In the genomic region with DNA sequence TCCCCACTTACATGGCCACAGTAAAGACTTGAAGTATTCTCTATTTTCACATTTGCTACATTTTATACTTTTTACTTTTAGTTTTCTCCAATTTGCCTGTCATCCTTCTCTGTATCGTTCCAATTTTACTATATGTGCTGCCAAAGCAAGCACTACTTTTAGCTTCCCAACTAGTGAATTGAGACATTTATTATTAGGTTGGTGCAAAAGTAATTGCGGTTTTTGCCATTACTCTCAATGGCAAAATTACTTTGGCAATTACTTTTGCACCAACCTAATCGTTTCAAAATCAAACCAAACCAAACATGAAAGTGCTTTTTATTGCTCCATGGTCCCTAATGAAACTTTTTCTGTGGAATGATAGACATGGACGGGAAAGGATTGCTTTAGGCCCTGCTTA, we compare ENCODE assay signal across 25 cellular contexts.
"Had no signal": no experiment of that assay in that cellular context is flagged by ENCODE, and none has a peak within 500 bp of the region (broad histone marks: within the 10 kb centered on the region; RNA-seq: fewer than 3 reads in every experiment).

No MANE protein-coding gene starts in this region.

- H3K9me3 Mint-ChIP-seq: immature natural killer cell; nephron; neural crest cell; stimulated activated effector memory CD8-positive, alpha-beta T cell treated with anti-CD3 and anti-CD28 coated beads, Interleukin-12 subunit alpha, Interleukin-12 subunit beta, amount 100 ng/mL, for 72 hours; stimulated activated naive CD8-positive, alpha-beta T cell treated with anti-CD3 and anti-CD28 coated beads, Interleukin-15, Interleukin-2, amounts not matched to agents 100 ng/mL and 50 ng/mL, for 24 hours; type B pancreatic cell had no signal

- H3K4me1 Mint-ChIP-seq: immature natural killer cell; naive thymus-derived CD8-positive, alpha-beta T cell; nephron; neural crest cell; stimulated activated effector memory CD8-positive, alpha-beta T cell treated with anti-CD3 and anti-CD28 coated beads, Interleukin-12 subunit alpha, Interleukin-12 subunit beta, amount 100 ng/mL, for 72 hours had no signal

- H3K4me3 Mint-ChIP-seq: immature natural killer cell; nephron; neural crest cell; stimulated activated effector memory CD8-positive, alpha-beta T cell treated with anti-CD3 and anti-CD28 coated beads, Interleukin-12 subunit alpha, Interleukin-12 subunit beta, amount 100 ng/mL, for 72 hours; stimulated activated naive CD8-positive, alpha-beta T cell treated with anti-CD3 and anti-CD28 coated beads, Interleukin-15, Interleukin-2, amounts not matched to agents 100 ng/mL and 50 ng/mL, for 24 hours; type B pancreatic cell had no signal

- H3K27ac Mint-ChIP-seq: immature natural killer cell; naive thymus-derived CD8-positive, alpha-beta T cell; nephron; stimulated activated effector memory CD8-positive, alpha-beta T cell treated with anti-CD3 and anti-CD28 coated beads, Interleukin-12 subunit alpha, Interleukin-12 subunit beta, amount 100 ng/mL, for 72 hours; stimulated activated naive CD8-positive, alpha-beta T cell treated with anti-CD3 and anti-CD28 coated beads, Interleukin-15, Interleukin-2, amounts not matched to agents 100 ng/mL and 50 ng/mL, for 24 hours; type B pancreatic cell had no signal

- H3K36me3 Mint-ChIP-seq: immature natural killer cell; naive thymus-derived CD8-positive, alpha-beta T cell; stimulated activated effector memory CD8-positive, alpha-beta T cell treated with anti-CD3 and anti-CD28 coated beads, Interleukin-12 subunit alpha, Interleukin-12 subunit beta, amount 100 ng/mL, for 72 hours; type B pancreatic cell had no signal

- DNase-seq: hippocampal formation; immature natural killer cell; kidney; left colon; left lung; lower lobe of right lung; mammary epithelial cell; mesenchymal stem cell; naive thymus-derived CD8-positive, alpha-beta T cell; nucleus accumbens; pancreas; posterior cingulate gyrus; retina; right cardiac atrium; sigmoid colon; small intestine; spleen; stimulated activated CD4-positive, alpha-beta T cell treated with anti-CD3 and anti-CD28 coated beads, Interleukin-4, amount 100 ng/mL, for 24 hours; stimulated activated naive CD4-positive, alpha-beta T cell; uterus had no signal
